In the genomic region with DNA sequence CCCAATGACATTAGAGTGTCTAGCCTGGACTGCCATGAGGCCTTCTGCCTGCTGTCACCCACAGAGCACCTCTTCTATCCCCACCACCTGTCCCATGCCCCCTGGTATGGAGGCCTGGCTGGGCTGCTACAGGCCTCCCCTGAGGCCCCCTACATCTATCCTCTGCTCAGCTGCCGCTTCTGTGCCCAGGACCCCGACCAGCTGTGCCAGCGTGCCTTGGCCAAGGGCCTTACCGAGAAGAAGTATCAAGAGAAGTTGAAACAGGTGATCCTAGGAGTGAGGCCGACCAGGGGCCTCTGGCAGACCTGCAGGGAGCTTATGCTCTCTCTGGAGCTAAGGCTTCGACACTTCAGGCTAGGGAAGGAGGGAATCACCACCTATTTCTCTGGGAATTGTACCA, we compare ENCODE assay signal across 6 cellular contexts. TPM values are rescaled to one million over a fixed set of nuclear protein-coding genes. Genes with fewer than 3 reads are reported as not detected.
"Had no signal": no experiment of that assay in that cellular context is flagged by ENCODE, and none has a peak within 500 bp of the region (broad histone marks: within the 10 kb centered on the region; RNA-seq: fewer than 3 reads in every experiment).

No MANE protein-coding gene starts in this region.

- ATAC-seq: GM23338 had no signal

- DNase-seq: H9, HCEC 1CT, IMR-90 had no signal

- H3K4me1 Mint-ChIP-seq: GM23338, H9 had no signal

- H3K4me3 ChIP-seq: GM23338 had no signal

- H3K4me3 Mint-ChIP-seq: GM23338, H9 had no signal

RNA-seq across cellular contexts. Expression of gene TECRL, which starts 21.7 kb away (rescaled TPM):
- total RNA-seq: GM23338, H1, H9, HT-29, IMR-90 had no signal
